Comparison of ENCODE assay signal across 23 cellular contexts in the genomic region with DNA sequence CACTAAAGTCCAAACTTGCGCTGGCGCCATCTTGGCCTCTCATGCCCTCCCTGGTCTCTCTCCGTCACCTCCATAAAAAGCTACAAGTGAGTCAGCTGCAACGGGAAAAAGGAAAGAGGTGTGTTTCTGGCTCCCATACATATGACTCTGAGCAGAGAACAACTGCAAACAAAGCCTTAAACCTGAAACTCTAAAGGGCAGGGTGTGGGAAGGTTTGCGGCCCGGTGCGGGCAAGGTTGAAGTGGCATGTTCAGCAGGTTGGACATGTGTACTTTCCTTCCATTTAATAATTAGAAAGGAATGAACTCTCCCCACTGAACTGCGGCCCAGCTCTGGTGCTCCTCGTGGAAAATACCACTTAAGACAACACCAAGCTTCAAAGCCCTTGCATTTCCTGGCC. TPM values are rescaled to one million over a fixed set of nuclear protein-coding genes. Genes with fewer than 3 reads are reported as not detected.
A peak's percentile ranks its signal among the peaks of the same experiment; 100 is the strongest.
DNase-seq lines count a peak whose midpoint lies in the region; ATAC-seq, FAIRE-seq and TF ChIP-seq lines count a peak whose summit lies in the region.
"Had no signal": no experiment of that assay in that cellular context is flagged by ENCODE, and none has a peak within 500 bp of the region (broad histone marks: within the 10 kb centered on the region; RNA-seq: fewer than 3 reads in every experiment).

No MANE protein-coding gene starts in this region.

- WGBS in H1 (ENCODE audit: extremely low coverage in 1 of 2, insufficient coverage in 1 of 2, insufficient read length in 1 of 2, insufficient replicate concordance in 2 of 2, low coverage in 1 of 2, low lambda C conversion rate in 2 of 2, missing lambda C conversion rate in 1 of 2), 2 experiments, result 94% methylated on average over 9 of the region's 9 CpGs; no CpG with 5 or more reads in 1 of the 2 experiments

- H3K56ac ChIP-seq in H1 (replicated peaks; ENCODE audit: insufficient read length, low read depth, low read length), result no peak overlapping the region

- 0 out of 2 replicates have a peak overlapping the region, but pooled peaks have one; percentile 59 for H2AFZ ChIP-seq in H1 (ENCODE audit: low read length)
- H2AFZ ChIP-seq: parathyroid adenoma had no signal

- 0 out of 2 replicates have a peak overlapping the region, but pooled peaks have one; percentile 1 for H3K27ac ChIP-seq in C4-2B
- H3K27ac ChIP-seq in H1 (ENCODE audit: low read depth, low read length), result no peak overlapping the region
- no peak overlapping the region for H3K27ac ChIP-seq in SJCRH30
- H3K27ac ChIP-seq: parathyroid adenoma, tibial nerve, WERI-Rb-1 had no signal

- no peak overlapping the region for H3K4ac ChIP-seq in H1 (replicated peaks; ENCODE audit: insufficient read length, low read depth, low read length)

- H3K14ac ChIP-seq in H1 (ENCODE audit: insufficient read length), result no peak overlapping the region

- no peak for FAIRE-seq in H1 (lab: Jason Lieb, UNC)
- FAIRE-seq: K562, RCC 7860 had no signal

- H3K9me3 ChIP-seq in H1 (ENCODE audit: insufficient read depth in 2 of 2, low read depth in 1 of 2, low read length in 1 of 2) (no peaks in the 10 kb centered on the region), mucosa of stomach (ENCODE audit: control insufficient read depth, low read length) (no peaks in the 10 kb centered on the region), SJCRH30 (replicated peaks) (no peaks in the 10 kb centered on the region)
- H3K9me3 ChIP-seq: tibial nerve had no signal

- H3K27me3 ChIP-seq in H1 (replicated peaks in 1 of 4; ENCODE audit: control insufficient read depth in 3 of 4, extremely low read depth in 1 of 4, insufficient read depth in 3 of 4, low read length in 3 of 4), result peaks cover 0 to 1% (median 0%) of the 10 kb centered on the region in 4 experiments; a peak in 1 of 7 replicates
- H3K27me3 ChIP-seq in mucosa of stomach (ENCODE audit: control insufficient read depth, insufficient read depth, low read length), result no peaks in the 10 kb centered on the region
- H3K27me3 ChIP-seq in SJCRH30, result no peaks in the 10 kb centered on the region; the same call in 1 of the 2 replicates
- H3K27me3 ChIP-seq: tibial nerve had no signal

- H2BK20ac ChIP-seq in H1 (ENCODE audit: low read length), result no peak overlapping the region

- H2BK12ac ChIP-seq in H1 (ENCODE audit: low read depth, low read length), result no peak overlapping the region

- TF ChIP-seq POLR2A in H1 (IDR thresholded peaks at IDR 0.05; ENCODE audit: control extremely low read depth in 1 of 2, low read depth in 2 of 2, low read length in 2 of 2), result no peak

- H3K79me1 ChIP-seq in H1 (ENCODE audit: low read depth, low read length), result no peaks in the 10 kb centered on the region

- no peak for TF ChIP-seq EP300 in H1 (IDR thresholded peaks at IDR 0.05; ENCODE audit: borderline replicate concordance in 1 of 2, low read depth in 2 of 2, low read length in 2 of 2)

- POLR2A ChIA-PET in H1 (lab: Charles Lee; ENCODE audit: partially characterized antibody) (no interaction called here), GM10248 (lab: Yijun Ruan, JAX) (no interaction called here)

- CTCF ChIA-PET in H1 (lab: Charles Lee; ENCODE audit: partially characterized antibody) (interaction anchor here (1.0 to 1.5 kb wide), 5 partner anchors 23 to 99 kb away, joined by 3 to 4 read pairs (median 3); no protein-coding TSS in a partner anchor), GM10248 (lab: Yijun Ruan, JAX) (no interaction called here)

- H3K23me2 ChIP-seq in H1 (ENCODE audit: low read depth, low read length), result no peaks in the 10 kb centered on the region

- H3K23ac ChIP-seq in H1 (ENCODE audit: insufficient read length), result no peak overlapping the region

- no peak overlapping the region for H3K9ac ChIP-seq in H1 (replicated peaks in 1 of 4; ENCODE audit: extremely low read depth in 1 of 4, low read depth in 3 of 4, low read length in 3 of 4)
- peak overlapping the region; percentile 50 for H3K9ac ChIP-seq in mucosa of stomach (ENCODE audit: low read length)
- H3K9ac ChIP-seq: parathyroid adenoma had no signal

- TF ChIP-seq CTCF in C4-2B (conservative IDR thresholded peaks at IDR 0.05), result no peak
- TF ChIP-seq CTCF in H1 (IDR thresholded peaks at IDR 0.05; ENCODE audit: control extremely low read depth in 1 of 3, insufficient read depth in 1 of 3, low read depth in 1 of 3, low read length in 3 of 3), result no peak
- no peak for TF ChIP-seq CTCF in GM10248 (IDR thresholded peaks at IDR 0.05; ENCODE audit: control extremely low read depth, extremely low read depth, low read depth, missing control alignments)

- H3K36me3 ChIP-seq in H1 (ENCODE audit: control insufficient read depth in 2 of 4, insufficient read depth in 4 of 4, low read length in 3 of 4), result no peaks in the 10 kb centered on the region
- no peaks in the 10 kb centered on the region for H3K36me3 ChIP-seq in mucosa of stomach (ENCODE audit: control insufficient read depth, insufficient read depth, low read length)
- H3K36me3 ChIP-seq in SJCRH30, result no peaks in the 10 kb centered on the region
- H3K36me3 ChIP-seq: tibial nerve, WERI-Rb-1 had no signal

- no peak overlapping the region for H4K91ac ChIP-seq in H1 (replicated peaks; ENCODE audit: insufficient read length, low read length)

- no peak overlapping the region for H2BK120ac ChIP-seq in H1 (replicated peaks; ENCODE audit: low read depth, low read length)

- no peak for TF ChIP-seq RAD21 in H1 (IDR thresholded peaks at IDR 0.05 in 1 of 2, conservative IDR thresholded peaks at IDR 0.05 in 1 of 2; ENCODE audit: low read depth in 2 of 2, low read length in 2 of 2)

- no peak overlapping the region for H3K4me3 ChIP-seq in H1 (ENCODE audit: extremely low read depth in 1 of 4, insufficient read depth in 2 of 4, low read depth in 3 of 4, low read length in 4 of 4)
- no peak overlapping the region for H3K4me3 ChIP-seq in mucosa of stomach (ENCODE audit: low read length)
- no peak overlapping the region for H3K4me3 ChIP-seq in SJCRH30
- H3K4me3 ChIP-seq: K562, tibial nerve had no signal

- no peak overlapping the region for H3K4me2 ChIP-seq in H1 (ENCODE audit: insufficient read depth in 1 of 2, low read depth in 2 of 2, low read length in 2 of 2)

- H4K8ac ChIP-seq in H1 (ENCODE audit: extremely low read depth, insufficient read depth, low read length), result no peak overlapping the region

- no peak overlapping the region for H3K18ac ChIP-seq in H1 (ENCODE audit: extremely low read depth, low read length)

- DNase-seq in NCI-H2029 treated with DMSO at 0.1 percent for 48 hours (lab: John Stamatoyannopoulos, UW), result peak; percentile 86
- no peak for DNase-seq in H1 (ENCODE audit: low read depth in 1 of 2, low spot score in 2 of 2)
- DNase-seq in GM10248 (ENCODE audit: extremely low spot score), result no peak
- DNase-seq in SJCRH30, result no peak
- DNase-seq: activated CD8-positive, alpha-beta T cell treated with anti-CD3 and anti-CD28 coated beads, Interleukin-2, amount 10 ng/mL, durations not matched to agents 7 days and 5 days; activated naive CD8-positive, alpha-beta T cell treated with anti-CD3 and anti-CD28 coated beads, Interleukin-2, amount 10 ng/mL, durations not matched to agents 7 days and 5 days; activated T-cell treated with anti-CD3 and anti-CD28 coated beads, Interleukin-2, amount 50 U/mL, for 72 hours; CD4-positive, alpha-beta T cell; effector CD4-positive, alpha-beta T cell; naive thymus-derived CD8-positive, alpha-beta T cell; NCI-H1105 treated with DMSO at 0.1 percent for 48 hours; NCI-H524; T-cell; WERI-Rb-1 had no signal

- no peaks in the 10 kb centered on the region for H3K79me2 ChIP-seq in H1 (ENCODE audit: control insufficient read depth in 1 of 2, insufficient read depth in 2 of 2, low read length in 2 of 2)
- H3K79me2 ChIP-seq: parathyroid adenoma had no signal

- no peak overlapping the region for H4K5ac ChIP-seq in H1 (ENCODE audit: insufficient read length, low read depth, low read length)

- H4K20me1 ChIP-seq in H1 (replicated peaks in 1 of 2; ENCODE audit: control insufficient read depth in 1 of 2, insufficient read depth in 2 of 2, low read length in 2 of 2), result no peaks in the 10 kb centered on the region

- no peak overlapping the region for H2AK5ac ChIP-seq in H1 (ENCODE audit: low read depth, low read length)

- H2BK5ac ChIP-seq in H1 (ENCODE audit: low read depth, low read length), result no peak overlapping the region

- no peaks in the 10 kb centered on the region; a peak in 2 of 7 replicates for H3K4me1 ChIP-seq in H1 (replicated peaks in 1 of 4; ENCODE audit: control insufficient read depth in 3 of 4, insufficient read depth in 4 of 4, low read length in 3 of 4)
- peaks cover 62% of the 10 kb centered on the region for H3K4me1 ChIP-seq in mucosa of stomach (ENCODE audit: control insufficient read depth, insufficient read depth, low read length)
- no peaks in the 10 kb centered on the region for H3K4me1 ChIP-seq in SJCRH30

- no peak overlapping the region for H2BK15ac ChIP-seq in H1 (ENCODE audit: low read length)

- ATAC-seq in GM21825 (IDR thresholded peaks at IDR 0.05; ENCODE audit: unreplicated experiment), result no peak
- no peak for ATAC-seq in HG03354 (IDR thresholded peaks at IDR 0.05; ENCODE audit: poor library complexity, severe bottlenecking, unreplicated experiment)
- ATAC-seq: activated CD8-positive, alpha-beta T cell treated with anti-CD3 and anti-CD28 coated beads, Interleukin-2, amount 10 ng/mL, durations not matched to agents 7 days and 5 days; activated T-cell treated with anti-CD3 and anti-CD28 coated beads, Interleukin-2, amount 50 U/mL, for 72 hours; K562; naive thymus-derived CD8-positive, alpha-beta T cell; stimulated activated effector memory CD8-positive, alpha-beta T cell treated with anti-CD3 and anti-CD28 coated beads, Interleukin-12 subunit alpha, Interleukin-12 subunit beta, amount 100 ng/mL, for 72 hours; T-cell had no signal

TF ChIP-seq in H1, 55 proteins besides CTCF, POLR2A, EP300 and RAD21 (continues in another document):
- TF ChIP-seq MAX (IDR thresholded peaks at IDR 0.05) (no peak), RFX5 (IDR thresholded peaks at IDR 0.05; ENCODE audit: borderline replicate concordance, low read depth, low read length) (no peak)

RNA-seq across cellular contexts. Expression of gene PPARG, which starts 59.0 kb away (rescaled TPM):
- 0.27 TPM in 1 of 2 replicates, not detected in the other for total RNA-seq in H1 (2021; fragmentation: NEBNext Ultra II Directional; extraction: Animal tissue kit (Norgen Biotek cat#: 25700))
- polyA plus RNA-seq in H1 (2011; rRNA removed), result 0.06 and 0.08 TPM in 2 replicates
- polyA plus RNA-seq in H1 (2011; cell fraction: cytosol; rRNA removed), result 0.10 TPM
- polyA plus RNA-seq in H1 (2011; cell fraction: nucleus; rRNA removed), result 0.16 TPM
- polyA plus RNA-seq in H1 (2012, experiment 1 of 2), result 0.13 TPM in 3 of 4 replicates, not detected in the other
- polyA plus RNA-seq in H1 (2012, experiment 2 of 2), result not detected
- polyA plus RNA-seq in H1 (2013, experiment 1 of 2), result 0.04 TPM
- 0.07 TPM for polyA plus RNA-seq in H1 (2013, experiment 2 of 2)
- polyA minus RNA-seq in H1 (2011; rRNA and poly(A)+ RNA removed), result 0.09 and 0.37 TPM in 2 replicates
- not detected for polyA minus RNA-seq in H1 (2011; cell fraction: cytosol; rRNA and poly(A)+ RNA removed)
- polyA minus RNA-seq in H1 (2011; cell fraction: nucleus; rRNA and poly(A)+ RNA removed), result 1.00 TPM
- total RNA-seq in SJCRH30 (2014; rRNA removed; shearing (Covaris generic)), result 0.06 and 0.08 TPM in 2 replicates
- total RNA-seq: activated CD8-positive, alpha-beta T cell treated with anti-CD3 and anti-CD28 coated beads, Interleukin-2, amount 10 ng/mL, durations not matched to agents 7 days and 5 days; K562; naive thymus-derived CD8-positive, alpha-beta T cell had no signal
- polyA plus RNA-seq: K562; naive thymus-derived CD8-positive, alpha-beta T cell had no signal
